In the genomic region with DNA sequence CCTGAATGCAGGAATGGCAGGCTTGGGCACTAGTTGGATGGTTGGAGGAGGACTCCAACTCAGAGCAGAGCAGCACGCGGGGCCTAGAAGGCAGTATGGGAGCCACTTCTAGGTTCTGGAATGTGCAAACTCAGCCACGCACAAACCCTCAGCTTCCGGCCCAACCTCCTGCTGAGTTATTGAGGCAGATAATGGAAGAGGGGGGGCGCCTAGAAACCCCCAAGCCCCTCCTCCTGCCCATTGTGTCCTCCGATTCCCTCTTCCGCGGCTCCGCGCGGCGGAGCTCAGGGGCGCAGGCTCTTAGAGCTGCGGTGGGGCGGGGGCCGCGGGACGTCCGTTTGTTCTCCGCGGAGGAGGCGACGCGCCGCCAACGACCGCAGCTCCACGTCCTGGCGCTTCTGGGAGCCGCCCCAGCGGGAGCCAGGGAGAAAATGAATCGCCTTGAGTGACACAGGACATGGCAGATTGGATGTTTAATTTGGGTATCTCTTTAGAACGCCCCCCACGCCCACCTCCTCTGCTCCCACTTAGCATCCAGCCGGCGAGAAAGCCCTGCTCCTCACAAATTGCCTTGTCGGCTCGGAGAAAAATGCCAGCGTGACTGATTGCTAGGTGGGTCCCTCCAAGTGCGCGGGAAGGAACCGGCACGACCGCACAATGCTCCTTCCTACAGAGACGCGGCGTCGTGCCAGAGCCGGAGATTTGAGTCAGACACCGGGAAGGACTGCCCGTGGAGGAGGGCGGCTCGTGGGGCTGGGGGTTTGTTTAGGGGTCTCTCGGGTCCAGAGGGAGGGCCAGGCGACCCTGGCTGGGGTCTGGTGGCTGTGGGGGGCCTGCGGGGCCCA, we compare ENCODE assay signal across 1 cellular context.
A peak's percentile ranks its signal among the peaks of the same experiment; 100 is the strongest.
TF ChIP-seq lines count a peak whose summit lies in the region.

No MANE protein-coding gene starts in this region.

TF ChIP-seq in K562, 482 proteins besides CTCF, POLR2A, EP300 and RAD21 (continued from another document and continues in another):
- TF ChIP-seq UBTF (IDR thresholded peaks at IDR 0.05; ENCODE audit: borderline replicate concordance in 1 of 2, low read depth in 2 of 2, low read length in 2 of 2) (peak; percentile 21 to 63; a peak in 1 of 4 replicates), SNIP1 (IDR thresholded peaks at IDR 0.05; ENCODE audit: low read depth) (0 out of 2 replicates have a peak, but pooled peaks have one; percentile 29), KDM4B (IDR thresholded peaks at IDR 0.05; ENCODE audit: borderline replicate concordance in 2 of 2, low read depth in 1 of 2) (peak in 1 of 2 experiments; percentile 63; a peak in 1 of 4 replicates), ZNF146 (CRISPR knock-in tag; IDR thresholded peaks at IDR 0.05; ENCODE audit: unreplicated experiment) (no peak), ZBTB34 (CRISPR knock-in tag; IDR thresholded peaks at IDR 0.05) (no peak), CBX3 (IDR thresholded peaks at IDR 0.05; ENCODE audit: borderline replicate concordance in 1 of 2, low read length in 2 of 2) (no peak), MXD1 (CRISPR knock-in tag; IDR thresholded peaks at IDR 0.05; ENCODE audit: borderline replicate concordance, poor library complexity, severe bottlenecking) (no peak), TARDBP (IDR thresholded peaks at IDR 0.05) (no peak), HEY1 (CRISPR knock-in tag; IDR thresholded peaks at IDR 0.05; ENCODE audit: borderline replicate concordance) (no peak), MYC (IDR thresholded peaks at IDR 0.05; ENCODE audit: low read depth, low read length) (peak; percentile 60), MYC (CRISPR knock-in tag; IDR thresholded peaks at IDR 0.05; ENCODE audit: borderline replicate concordance, low read depth) (no peak), ELF1 (tag; IDR thresholded peaks at IDR 0.05) (peak; percentile 44), ZNF408 (CRISPR knock-in tag; IDR thresholded peaks at IDR 0.05; ENCODE audit: low read depth) (no peak), ZNF354B (CRISPR knock-in tag; IDR thresholded peaks at IDR 0.05) (no peak), ZNF140 (CRISPR knock-in tag; IDR thresholded peaks at IDR 0.05) (no peak), ZNF76 (CRISPR knock-in tag; IDR thresholded peaks at IDR 0.05; ENCODE audit: borderline replicate concordance) (no peak), TAF9B (IDR thresholded peaks at IDR 0.05; ENCODE audit: partially characterized antibody) (no peak), TBP (optimal IDR thresholded peaks at IDR 0.05; ENCODE audit: low read depth, low read length) (no peak), TSHZ1 (CRISPR knock-in tag; IDR thresholded peaks at IDR 0.05) (no peak), NR3C1 (CRISPR knock-in tag; IDR thresholded peaks at IDR 0.05) (0 out of 2 replicates have a peak, but pooled peaks have one; percentile 58), E2F6 (IDR thresholded peaks at IDR 0.05; ENCODE audit: borderline replicate concordance in 1 of 2, extremely low read depth in 1 of 2, insufficient read depth in 1 of 2, insufficient read length in 1 of 2, low read depth in 1 of 2, low read length in 1 of 2, poor library complexity in 1 of 2, severe bottlenecking in 1 of 2) (peak; percentile 81 to 94), EZH2 (IDR thresholded peaks at IDR 0.05; ENCODE audit: borderline replicate concordance, low read depth, low read length) (no peak), FOXP4 (CRISPR knock-in tag; IDR thresholded peaks at IDR 0.05; ENCODE audit: borderline replicate concordance) (peak; percentile 93; the same call in 1 of the 2 replicates), PHB2 (IDR thresholded peaks at IDR 0.05; ENCODE audit: low read depth) (no peak), ZNF79 (CRISPR knock-in tag; IDR thresholded peaks at IDR 0.05; ENCODE audit: low read depth) (no peak), KDM1A (IDR thresholded peaks at IDR 0.05) (no peak), MYNN (IDR thresholded peaks at IDR 0.05) (no peak), MYNN (CRISPR knock-in tag; IDR thresholded peaks at IDR 0.05) (no peak), STAG1 (CRISPR knock-in tag; IDR thresholded peaks at IDR 0.05; ENCODE audit: borderline replicate concordance) (no peak)
- TF ChIP-seq, protein P1, sequence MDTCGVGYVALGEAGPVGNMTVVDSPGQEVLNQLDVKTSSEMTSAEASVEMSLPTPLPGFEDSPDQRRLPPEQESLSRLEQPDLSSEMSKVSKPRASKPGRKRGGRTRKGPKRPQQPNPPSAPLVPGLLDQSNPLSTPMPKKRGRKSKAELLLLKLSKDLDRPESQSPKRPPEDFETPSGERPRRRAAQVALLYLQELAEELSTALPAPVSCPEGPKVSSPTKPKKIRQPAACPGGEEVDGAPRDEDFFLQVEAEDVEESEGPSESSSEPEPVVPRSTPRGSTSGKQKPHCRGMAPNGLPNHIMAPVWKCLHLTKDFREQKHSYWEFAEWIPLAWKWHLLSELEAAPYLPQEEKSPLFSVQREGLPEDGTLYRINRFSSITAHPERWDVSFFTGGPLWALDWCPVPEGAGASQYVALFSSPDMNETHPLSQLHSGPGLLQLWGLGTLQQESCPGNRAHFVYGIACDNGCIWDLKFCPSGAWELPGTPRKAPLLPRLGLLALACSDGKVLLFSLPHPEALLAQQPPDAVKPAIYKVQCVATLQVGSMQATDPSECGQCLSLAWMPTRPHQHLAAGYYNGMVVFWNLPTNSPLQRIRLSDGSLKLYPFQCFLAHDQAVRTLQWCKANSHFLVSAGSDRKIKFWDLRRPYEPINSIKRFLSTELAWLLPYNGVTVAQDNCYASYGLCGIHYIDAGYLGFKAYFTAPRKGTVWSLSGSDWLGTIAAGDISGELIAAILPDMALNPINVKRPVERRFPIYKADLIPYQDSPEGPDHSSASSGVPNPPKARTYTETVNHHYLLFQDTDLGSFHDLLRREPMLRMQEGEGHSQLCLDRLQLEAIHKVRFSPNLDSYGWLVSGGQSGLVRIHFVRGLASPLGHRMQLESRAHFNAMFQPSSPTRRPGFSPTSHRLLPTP (IDR thresholded peaks at IDR 0.05; ENCODE audit: borderline replicate concordance, extremely low read depth, insufficient read length): no peak
- TF ChIP-seq, protein P2, sequence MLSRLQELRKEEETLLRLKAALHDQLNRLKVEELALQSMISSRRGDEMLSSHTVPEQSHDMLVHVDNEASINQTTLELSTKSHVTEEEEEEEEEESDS (CRISPR knock-in tag; IDR thresholded peaks at IDR 0.05): no peak
- TF ChIP-seq, protein P3, sequence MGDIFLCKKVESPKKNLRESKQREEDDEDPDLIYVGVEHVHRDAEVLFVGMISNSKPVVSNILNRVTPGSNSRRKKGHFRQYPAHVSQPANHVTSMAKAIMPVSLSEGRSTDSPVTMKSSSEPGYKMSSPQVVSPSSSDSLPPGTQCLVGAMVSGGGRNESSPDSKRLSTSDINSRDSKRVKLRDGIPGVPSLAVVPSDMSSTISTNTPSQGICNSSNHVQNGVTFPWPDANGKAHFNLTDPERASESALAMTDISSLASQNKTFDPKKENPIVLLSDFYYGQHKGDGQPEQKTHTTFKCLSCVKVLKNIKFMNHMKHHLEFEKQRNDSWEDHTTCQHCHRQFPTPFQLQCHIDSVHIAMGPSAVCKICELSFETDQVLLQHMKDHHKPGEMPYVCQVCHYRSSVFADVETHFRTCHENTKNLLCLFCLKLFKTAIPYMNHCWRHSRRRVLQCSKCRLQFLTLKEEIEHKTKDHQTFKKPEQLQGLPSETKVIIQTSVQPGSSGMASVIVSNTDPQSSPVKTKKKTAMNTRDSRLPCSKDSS (IDR thresholded peaks at IDR 0.05; ENCODE audit: low read depth, partially characterized antibody): no peak
- TF ChIP-seq, protein P4, sequence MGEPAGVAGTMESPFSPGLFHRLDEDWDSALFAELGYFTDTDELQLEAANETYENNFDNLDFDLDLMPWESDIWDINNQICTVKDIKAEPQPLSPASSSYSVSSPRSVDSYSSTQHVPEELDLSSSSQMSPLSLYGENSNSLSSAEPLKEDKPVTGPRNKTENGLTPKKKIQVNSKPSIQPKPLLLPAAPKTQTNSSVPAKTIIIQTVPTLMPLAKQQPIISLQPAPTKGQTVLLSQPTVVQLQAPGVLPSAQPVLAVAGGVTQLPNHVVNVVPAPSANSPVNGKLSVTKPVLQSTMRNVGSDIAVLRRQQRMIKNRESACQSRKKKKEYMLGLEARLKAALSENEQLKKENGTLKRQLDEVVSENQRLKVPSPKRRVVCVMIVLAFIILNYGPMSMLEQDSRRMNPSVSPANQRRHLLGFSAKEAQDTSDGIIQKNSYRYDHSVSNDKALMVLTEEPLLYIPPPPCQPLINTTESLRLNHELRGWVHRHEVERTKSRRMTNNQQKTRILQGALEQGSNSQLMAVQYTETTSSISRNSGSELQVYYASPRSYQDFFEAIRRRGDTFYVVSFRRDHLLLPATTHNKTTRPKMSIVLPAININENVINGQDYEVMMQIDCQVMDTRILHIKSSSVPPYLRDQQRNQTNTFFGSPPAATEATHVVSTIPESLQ (CRISPR knock-in tag; IDR thresholded peaks at IDR 0.05): no peak
- TF ChIP-seq, protein P5, sequence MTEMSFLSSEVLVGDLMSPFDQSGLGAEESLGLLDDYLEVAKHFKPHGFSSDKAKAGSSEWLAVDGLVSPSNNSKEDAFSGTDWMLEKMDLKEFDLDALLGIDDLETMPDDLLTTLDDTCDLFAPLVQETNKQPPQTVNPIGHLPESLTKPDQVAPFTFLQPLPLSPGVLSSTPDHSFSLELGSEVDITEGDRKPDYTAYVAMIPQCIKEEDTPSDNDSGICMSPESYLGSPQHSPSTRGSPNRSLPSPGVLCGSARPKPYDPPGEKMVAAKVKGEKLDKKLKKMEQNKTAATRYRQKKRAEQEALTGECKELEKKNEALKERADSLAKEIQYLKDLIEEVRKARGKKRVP (CRISPR knock-in tag; IDR thresholded peaks at IDR 0.05): no peak
